ENCODE assay signal across 10 cellular contexts in the genomic region with DNA sequence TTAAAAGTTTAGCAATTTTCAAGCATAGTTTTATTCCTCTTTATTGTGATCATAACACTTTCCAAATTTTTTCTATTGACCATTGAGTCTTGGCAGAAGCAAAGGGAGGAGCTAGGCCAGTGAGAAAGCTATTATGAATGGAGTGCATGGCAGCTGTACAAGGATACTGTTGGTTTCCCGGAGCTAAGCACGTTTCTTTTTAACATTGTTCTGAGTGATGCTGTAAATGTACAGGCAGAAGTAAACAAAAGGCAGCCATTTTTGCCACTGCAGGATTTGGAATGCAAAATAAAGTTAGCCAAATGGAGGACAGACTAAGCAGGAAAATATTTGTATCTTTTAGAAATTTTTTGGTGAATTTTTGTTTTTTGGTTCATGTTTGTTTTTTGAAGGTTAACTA.
A peak's percentile ranks its signal among the peaks of the same experiment; 100 is the strongest.
DNase-seq lines count a peak whose midpoint lies in the region; ATAC-seq lines count a peak whose summit lies in the region.
"Had no signal": no experiment of that assay in that cellular context is flagged by ENCODE, and none has a peak within 500 bp of the region (broad histone marks: within the 10 kb centered on the region; RNA-seq: fewer than 3 reads in every experiment).

No MANE protein-coding gene starts in this region.

- ATAC-seq in GM21717 (IDR thresholded peaks at IDR 0.05; ENCODE audit: unreplicated experiment) = no peak

- no peaks in the 10 kb centered on the region for H3K36me3 ChIP-seq in adipocyte (ENCODE audit: control insufficient read depth, insufficient read depth, low read length, severe bottlenecking)

- no peak overlapping the region for H3K9ac ChIP-seq in adipocyte (ENCODE audit: low read length)

- peak; percentile 72 for DNase-seq in AG20443 (ENCODE audit: low spot score)
- peak; percentile 74 for DNase-seq in NCI-H1105 (lab: John Stamatoyannopoulos, UW)
- peak; percentile 66 for DNase-seq in adipocyte (ENCODE audit: low read depth)
- peak; percentile 11 for DNase-seq in kidney tubule cell (ENCODE audit: low spot score)
- DNase-seq in activated gamma-delta T cell treated with Interleukin-2 at 50 U/mL for 16 hours = no peak
- DNase-seq in stimulated activated CD4-positive, alpha-beta T cell treated with anti-CD3 and anti-CD28 coated beads, Interleukin-12 subunit alpha, Interleukin-12 subunit beta, amount 100 ng/mL, for 4 hours = no peak
- no peak for DNase-seq in stimulated activated CD4-positive, alpha-beta T cell treated with anti-CD3 and anti-CD28 coated beads, Interleukin-4, amount 100 ng/mL, for 24 hours

- H3K27me3 ChIP-seq in adipocyte (replicated peaks; ENCODE audit: control insufficient read depth, insufficient read depth, low read length) = no peaks in the 10 kb centered on the region

- peak overlapping the region; percentile 47 for H3K4me3 ChIP-seq in adipocyte (ENCODE audit: low read length)
- H3K4me3 ChIP-seq: coronary artery, skin epidermis had no signal

- H3K9me3 ChIP-seq in adipocyte (ENCODE audit: control insufficient read depth, low read length) = no peaks in the 10 kb centered on the region

- peaks cover 20% of the 10 kb centered on the region for H3K4me1 ChIP-seq in adipocyte (ENCODE audit: control insufficient read depth, insufficient read depth, low read length)

Comparison
In these comparisons a context has a peak if more than half of its experiments do, and no peak if none do; other contexts are left out.
1. DNase-seq: peak in AG20443 (single experiment), NCI-H1105 (single experiment), adipocyte (single experiment) and kidney tubule cell (single experiment); none in activated gamma-delta T cell treated with Interleukin-2 at 50 U/mL for 16 hours (single experiment), stimulated activated CD4-positive, alpha-beta T cell treated with anti-CD3 and anti-CD28 coated beads, Interleukin-12 subunit alpha, Interleukin-12 subunit beta, amount 100 ng/mL, for 4 hours (single experiment) and stimulated activated CD4-positive, alpha-beta T cell treated with anti-CD3 and anti-CD28 coated beads, Interleukin-4, amount 100 ng/mL, for 24 hours (single experiment).